Comparison of ENCODE assay signal across 8 cellular contexts in genomic region chr5:151239237-151239861, GRCh38. TPM values are rescaled to one million over a fixed set of nuclear protein-coding genes. Genes with fewer than 3 reads are reported as not detected.
DNase-seq lines count a peak whose midpoint lies in the region; ATAC-seq and TF ChIP-seq lines count a peak whose summit lies in the region.

No MANE protein-coding gene starts in this region.

- CTCF ChIA-PET in SK-N-SH (lab: Yijun Ruan, JAX), result interaction anchor here (0.6 to 4.1 kb wide), 32 partner anchors 9 to 532 kb away, joined by 3 to 32 read pairs (median 5); partner anchors contain the start of genes CCDC69 and G3BP1

- H3K9ac ChIP-seq in SK-N-SH, result no peak overlapping the region

- peak overlapping the region in 1 of 2 experiments; percentile 11; a peak in 1 of 4 replicates for H3K4me3 ChIP-seq in SK-N-SH (ENCODE audit: low read depth in 2 of 2, low read length in 1 of 2)

- H3F3A ChIP-seq in SK-N-SH (replicated peaks; ENCODE audit: insufficient read depth), result peaks cover 2% of the 10 kb centered on the region

- WGBS in SK-N-SH (ENCODE audit: low lambda C conversion rate), result 28% methylated on average over 15 of the region's 17 CpGs

- H3K27ac ChIP-seq in SK-N-SH (ENCODE audit: low read depth in 2 of 2, low read length in 1 of 2) (no peak overlapping the region), caudate nucleus (ENCODE audit: low read depth, low read length) (no peak overlapping the region)

- H3K9me2 ChIP-seq in SK-N-SH, result no peaks in the 10 kb centered on the region

- H3K9me3 ChIP-seq in SK-N-SH, result no peaks in the 10 kb centered on the region

- no peak for TF ChIP-seq EP300 in SK-N-SH (IDR thresholded peaks at IDR 0.05; ENCODE audit: borderline replicate concordance in 1 of 2, low read depth in 1 of 2, low read length in 1 of 2)

- peak; percentile 76 for TF ChIP-seq RAD21 in SK-N-SH (IDR thresholded peaks at IDR 0.05; ENCODE audit: low read length)

- no peaks in the 10 kb centered on the region for H4K20me1 ChIP-seq in SK-N-SH (ENCODE audit: insufficient read depth)

- ATAC-seq in HG03521 (IDR thresholded peaks at IDR 0.05; ENCODE audit: unreplicated experiment), result peak; percentile 34
- no peak for ATAC-seq in GM21529 (IDR thresholded peaks at IDR 0.05; ENCODE audit: unreplicated experiment)

- peak; percentile 66 for TF ChIP-seq CTCF in AG09319 (IDR thresholded peaks at IDR 0.05; ENCODE audit: low read depth, low read length)
- peak; percentile 77 for TF ChIP-seq CTCF in GM12872 (IDR thresholded peaks at IDR 0.05; ENCODE audit: insufficient read depth, low read depth, low read length)
- TF ChIP-seq CTCF in SK-N-SH (IDR thresholded peaks at IDR 0.05), result peak; percentile 77

- DNase-seq in AG09319 (ENCODE audit: extremely low read depth, low read depth) (peak; percentile 15), SK-N-SH (peak; percentile 85), caudate nucleus (lab: John Stamatoyannopoulos, UW) (peak in 36 of 61 donors; percentile 3 to 61 (median 20)), kidney tubule cell (ENCODE audit: low spot score) (peak; percentile 65)
- DNase-seq in stimulated activated CD8-positive, alpha-beta memory T cell treated with anti-CD3 and anti-CD28 coated beads, Interleukin-15, amount 100 ng/mL, for 1 hour (ENCODE audit: low read depth), result peak; percentile 37

- no peaks in the 10 kb centered on the region for H3K79me2 ChIP-seq in SK-N-SH (ENCODE audit: insufficient read depth)

- no peaks in the 10 kb centered on the region for H3K27me3 ChIP-seq in SK-N-SH (ENCODE audit: insufficient read depth)

- no peak overlapping the region for H2AFZ ChIP-seq in SK-N-SH (ENCODE audit: low read depth)

- no peak overlapping the region for H3K4me2 ChIP-seq in SK-N-SH

- H3K4me1 ChIP-seq in SK-N-SH (ENCODE audit: control insufficient read depth in 1 of 2, insufficient read depth in 2 of 2, low read depth in 1 of 2, low read length in 1 of 2), result no peaks in the 10 kb centered on the region

- POLR2A ChIA-PET in SK-N-SH (lab: Yijun Ruan, JAX), result no interaction called here

- H3K36me3 ChIP-seq in SK-N-SH (replicated peaks in 1 of 2; ENCODE audit: control insufficient read depth in 1 of 2, insufficient read depth in 2 of 2, low read length in 1 of 2), result no peaks in the 10 kb centered on the region

TF ChIP-seq in SK-N-SH, 30 proteins besides CTCF, POLR2A, EP300 and RAD21:
- 0 out of 2 replicates have a peak, but pooled peaks have one; percentile 21 for TF ChIP-seq TCF12 (IDR thresholded peaks at IDR 0.05)
- peak; percentile 43; the same call in 1 of the 2 replicates for TF ChIP-seq SMC3 (IDR thresholded peaks at IDR 0.05; ENCODE audit: low read depth, low read length)
- no peak for TF ChIP-seq CHD2 (IDR thresholded peaks at IDR 0.05; ENCODE audit: low read length, partially characterized antibody)
- TF ChIP-seq GATA2 (CRISPR knock-in tag; IDR thresholded peaks at IDR 0.05), result no peak
- no peak for TF ChIP-seq JUND (IDR thresholded peaks at IDR 0.05)
- no peak for TF ChIP-seq FOXM1 (IDR thresholded peaks at IDR 0.05; ENCODE audit: low read depth)

RNA-seq across cellular contexts. Expression of gene GM2A, which starts 13.6 kb away (rescaled TPM):
- 8.0 and 10.2 TPM in 2 replicates for polyA plus RNA-seq in SK-N-SH (2012; rRNA removed)
- polyA plus RNA-seq in SK-N-SH (2012; cell fraction: cytosol; rRNA removed), result 7.5 and 8.2 TPM in 2 replicates
- polyA plus RNA-seq in SK-N-SH (2012; cell fraction: nucleus; rRNA removed), result 4.2 and 4.7 TPM in 2 replicates

RNA-seq across cellular contexts. Expression of gene CCDC69, which starts 15.5 kb away (rescaled TPM):
- polyA plus RNA-seq in SK-N-SH (2012; rRNA removed), result 0.38 and 0.54 TPM in 2 replicates
- 0.41 and 0.56 TPM in 2 replicates for polyA plus RNA-seq in SK-N-SH (2012; cell fraction: cytosol; rRNA removed)
- polyA plus RNA-seq in SK-N-SH (2012; cell fraction: nucleus; rRNA removed), result 0.21 and 0.22 TPM in 2 replicates

Comparison
In these comparisons a context has a peak if more than half of its experiments do, and no peak if none do; other contexts are left out.
1. DNase-seq: peak in every context shown above with its lines; median percentile 85 in SK-N-SH; 65 in kidney tubule cell; 37 in stimulated activated CD8-positive, alpha-beta memory T cell treated with anti-CD3 and anti-CD28 coated beads, Interleukin-15, amount 100 ng/mL, for 1 hour; 20 in caudate nucleus; 15 in AG09319.